In the genomic region with DNA sequence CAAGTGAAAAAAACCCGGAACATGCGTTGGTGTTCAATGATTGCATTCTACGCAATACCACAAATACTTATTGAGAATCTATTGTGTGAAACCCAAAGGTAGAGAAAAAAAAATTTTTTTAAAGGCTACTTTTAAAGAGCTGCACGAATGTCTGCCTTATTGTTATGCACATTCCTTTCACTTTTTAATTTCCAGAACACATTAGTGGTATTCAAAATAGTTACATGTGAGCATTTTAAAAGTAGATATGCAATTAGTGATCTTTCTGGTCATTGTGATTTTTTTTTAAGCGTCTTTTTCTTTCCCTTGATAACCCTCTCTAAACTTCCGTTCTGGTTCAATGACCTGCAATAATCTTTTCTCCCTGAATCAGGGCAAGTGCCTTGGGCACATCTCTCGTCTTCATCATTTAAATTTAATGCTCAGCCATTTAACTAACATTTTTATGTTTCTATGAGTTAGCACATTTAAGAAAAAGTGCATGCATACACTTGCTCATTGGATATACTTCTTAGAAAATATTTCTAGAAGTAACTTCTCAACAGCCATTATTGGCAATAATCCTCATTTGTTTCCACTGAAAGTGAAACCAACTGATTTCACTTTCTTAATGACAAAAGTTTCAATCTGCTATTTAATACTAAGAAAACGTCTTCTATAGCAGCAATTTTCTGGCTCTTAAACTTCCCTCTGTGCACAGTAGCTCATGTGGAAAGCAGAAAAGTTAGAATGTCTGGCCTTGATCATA, we compare ENCODE assay signal across 9 cellular contexts.
A peak's percentile ranks its signal among the peaks of the same experiment; 100 is the strongest.
DNase-seq lines count a peak whose midpoint lies in the region; ATAC-seq, FAIRE-seq and TF ChIP-seq lines count a peak whose summit lies in the region.
"Had no signal": no experiment of that assay in that cellular context is flagged by ENCODE, and none has a peak within 500 bp of the region (broad histone marks: within the 10 kb centered on the region; RNA-seq: fewer than 3 reads in every experiment).

No MANE protein-coding gene starts in this region.

- H3K4me1 ChIP-seq in RWPE2 (ENCODE audit: insufficient read depth, poor library complexity, severe bottlenecking): no peaks in the 10 kb centered on the region
- peaks cover 7% of the 10 kb centered on the region for H3K4me1 ChIP-seq in osteoblast (ENCODE audit: insufficient read depth, low read length)

- peaks cover 6% of the 10 kb centered on the region for H3K27me3 Mint-ChIP-seq in HFFc6 (ENCODE audit: insufficient read depth)
- H3K27me3 Mint-ChIP-seq: activated T-cell treated with anti-CD3 and anti-CD28 coated beads, Interleukin-2, amount 50 U/mL, for 24 hours had no signal

- FAIRE-seq in GM12892 (lab: Jason Lieb, UNC): no peak

- ATAC-seq in GM18520 (IDR thresholded peaks at IDR 0.05; ENCODE audit: unreplicated experiment) (peak; percentile 68), RWPE2 (ENCODE audit: low read depth) (no peak), HG03457 (IDR thresholded peaks at IDR 0.05; ENCODE audit: unreplicated experiment) (no peak)

- DNase-seq in HFFc6: no peak
- DNase-seq in RWPE2 (ENCODE audit: low spot score): no peak
- DNase-seq in osteoblast (ENCODE audit: insufficient read length, low spot score, missing footprints): no peak
- DNase-seq in GM12892 (ENCODE audit: insufficient read length): no peak
- DNase-seq in NK-92 treated with Interleukin-12 subunit alpha and Interleukin-12 subunit beta, amount 100 ng/mL, for 24 hours (lab: John Stamatoyannopoulos, UW): no peak
- DNase-seq in stimulated activated CD4-positive, alpha-beta T cell treated with anti-CD3 and anti-CD28 coated beads, Interleukin-4, amount 100 ng/mL, for 24 hours: no peak
- DNase-seq: activated T-cell treated with anti-CD3 and anti-CD28 coated beads, Interleukin-2, amount 50 U/mL, for 24 hours had no signal

- H3K79me2 ChIP-seq in osteoblast (ENCODE audit: insufficient read depth, low read length): no peaks in the 10 kb centered on the region

- no peaks in the 10 kb centered on the region for H4K20me1 ChIP-seq in osteoblast (ENCODE audit: insufficient read depth, low read length)

- H3K4me3 Mint-ChIP-seq in HFFc6: peak overlapping the region; percentile 85
- H3K4me3 Mint-ChIP-seq: activated T-cell treated with anti-CD3 and anti-CD28 coated beads, Interleukin-2, amount 50 U/mL, for 24 hours had no signal

- H3K27ac ChIP-seq in RWPE2 (ENCODE audit: poor library complexity, severe bottlenecking): no peak overlapping the region
- H3K27ac ChIP-seq in osteoblast (ENCODE audit: low read depth, low read length): peak overlapping the region; percentile 65

- H3K4me2 ChIP-seq in osteoblast (ENCODE audit: insufficient read depth, low read length): peak overlapping the region; percentile 79

- peaks cover 15% of the 10 kb centered on the region for H3K4me1 Mint-ChIP-seq in HFFc6 (ENCODE audit: low read depth)

- TF ChIP-seq POLR2A in GM12892 (IDR thresholded peaks at IDR 0.05; ENCODE audit: low read depth, low read length): no peak

- H3K27ac Mint-ChIP-seq in HFFc6: peak overlapping the region; percentile 22
- H3K27ac Mint-ChIP-seq: activated T-cell treated with anti-CD3 and anti-CD28 coated beads, Interleukin-2, amount 50 U/mL, for 24 hours had no signal

- TF ChIP-seq CTCF in HFFc6 (IDR thresholded peaks at IDR 0.05) (no peak), RWPE2 (IDR thresholded peaks at IDR 0.05; ENCODE audit: poor library complexity, severe bottlenecking) (no peak), osteoblast (IDR thresholded peaks at IDR 0.05; ENCODE audit: extremely low read depth, low read depth, low read length) (no peak)

- peak overlapping the region; percentile 97 for H2AFZ ChIP-seq in osteoblast (ENCODE audit: low read length)

- no peaks in the 10 kb centered on the region for H3K9me3 Mint-ChIP-seq in HFFc6
- H3K9me3 Mint-ChIP-seq: activated T-cell treated with anti-CD3 and anti-CD28 coated beads, Interleukin-2, amount 50 U/mL, for 24 hours had no signal

- H3K27me3 ChIP-seq in RWPE2 (ENCODE audit: insufficient read depth, poor library complexity, severe bottlenecking) (peaks cover 10% of the 10 kb centered on the region), osteoblast (ENCODE audit: insufficient read depth, low read length) (no peaks in the 10 kb centered on the region)

- no peaks in the 10 kb centered on the region; the same call in 1 of the 2 replicates for H3K36me3 Mint-ChIP-seq in HFFc6 (ENCODE audit: low read depth)

- H3K4me3 ChIP-seq in RWPE2 (ENCODE audit: severe bottlenecking) (peak overlapping the region; percentile 16), osteoblast (ENCODE audit: insufficient read depth, low read length) (peak overlapping the region; percentile 54)

- no peaks in the 10 kb centered on the region for H3K36me3 ChIP-seq in RWPE2 (ENCODE audit: low read depth)
- H3K36me3 ChIP-seq in osteoblast (ENCODE audit: insufficient read depth, low read length): no peaks in the 10 kb centered on the region

- H3K9me3 ChIP-seq in RWPE2 (ENCODE audit: severe bottlenecking): no peaks in the 10 kb centered on the region
- H3K9me3 ChIP-seq in osteoblast (ENCODE audit: low read depth, low read length): no peaks in the 10 kb centered on the region
